8 cellular contexts compared by ENCODE assay signal in the genomic region with DNA sequence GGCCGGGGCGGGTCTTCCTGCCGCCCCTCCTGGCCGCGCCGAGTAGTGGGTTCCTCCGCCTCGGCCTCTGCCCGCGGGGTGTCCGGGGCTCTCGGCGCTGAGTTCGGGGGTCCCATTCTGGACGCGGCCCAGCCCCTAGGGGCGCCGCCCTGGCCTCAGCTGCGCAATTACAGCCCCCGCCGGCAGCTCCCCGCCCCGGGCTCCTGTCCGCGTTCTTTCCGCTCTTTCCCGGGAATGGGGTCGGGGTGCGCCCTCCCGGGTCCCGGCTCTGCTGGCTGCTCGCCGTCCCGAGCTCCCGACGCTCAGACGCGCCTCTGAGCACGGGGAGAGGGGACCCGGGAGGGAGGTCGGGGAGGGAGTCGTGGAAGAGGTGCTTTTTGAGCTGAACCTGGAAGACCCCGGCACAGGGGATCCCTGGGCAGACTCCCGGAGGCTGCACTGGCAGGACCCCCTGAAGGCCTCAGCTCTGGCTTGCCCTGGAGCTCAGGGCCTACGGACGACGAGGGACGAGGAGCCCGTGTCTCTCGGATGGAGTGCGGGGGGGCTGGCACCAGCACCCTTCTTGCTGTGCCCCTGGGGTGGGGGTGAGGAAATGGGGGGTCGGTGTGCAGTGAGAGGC. TPM values are rescaled to one million over a fixed set of nuclear protein-coding genes. Genes with fewer than 3 reads are reported as not detected.
DNase-seq lines count a peak whose midpoint lies in the region; ATAC-seq and TF ChIP-seq lines count a peak whose summit lies in the region.

No MANE protein-coding gene starts in this region.

- H3K27ac ChIP-seq in OCI-LY1 (ENCODE audit: low read depth, low read length, poor library complexity, severe bottlenecking) (no peak overlapping the region), esophagus squamous epithelium (peak overlapping the region; percentile 88 to 98 (median 94)), rectal smooth muscle tissue (ENCODE audit: low read depth, low read length) (peak overlapping the region; percentile 97)

- DNase-seq in activated CD4-positive, CD25-positive, alpha-beta regulatory T cell treated with anti-CD3 and anti-CD28 coated beads, Interleukin-2, amount 50 U/mL, for 72 hours, result peak; percentile 44
- DNase-seq in esophagus squamous epithelium (lab: John Stamatoyannopoulos, UW) (no peak), NK-92 (lab: John Stamatoyannopoulos, UW; ENCODE audit: unreplicated experiment) (no peak), cerebellum (ENCODE audit: low spot score) (no peak)

- peaks cover 29% of the 10 kb centered on the region for H3K36me3 ChIP-seq in OCI-LY1 (ENCODE audit: insufficient read depth, low read length)
- H3K36me3 ChIP-seq in esophagus squamous epithelium, result peaks cover 13 to 26% (median 19%) of the 10 kb centered on the region in 3 donors
- peaks cover 13% of the 10 kb centered on the region for H3K36me3 ChIP-seq in rectal smooth muscle tissue (ENCODE audit: control insufficient read depth, insufficient read depth, low read length)

- no peaks in the 10 kb centered on the region for H3F3A ChIP-seq in OCI-LY1 (ENCODE audit: insufficient read depth, low read length)

- no peaks in the 10 kb centered on the region for H3K9me3 ChIP-seq in OCI-LY1 (ENCODE audit: low read length)
- H3K9me3 ChIP-seq in esophagus squamous epithelium, result no peaks in the 10 kb centered on the region

- H3K27me3 ChIP-seq in OCI-LY1 (ENCODE audit: insufficient read depth, low read length), result 0 out of 2 replicates have a peak, but pooled peaks cover 4% of the 10 kb centered on the region
- H3K27me3 ChIP-seq in esophagus squamous epithelium, result peaks cover 0 to 13% (median 0%) of the 10 kb centered on the region in 4 donors
- H3K27me3 ChIP-seq in rectal smooth muscle tissue (ENCODE audit: control insufficient read depth, insufficient read depth, low read length), result no peaks in the 10 kb centered on the region

- H3K79me2 ChIP-seq in OCI-LY1 (ENCODE audit: insufficient read depth, low read length), result peaks cover 8% of the 10 kb centered on the region; the same call in 1 of the 2 replicates

- no peak for TF ChIP-seq CTCF in OCI-LY1 (IDR thresholded peaks at IDR 0.05; ENCODE audit: low read length)
- TF ChIP-seq CTCF in esophagus squamous epithelium (IDR thresholded peaks at IDR 0.05), result no peak

- intact Hi-C loops in esophagus squamous epithelium (cut with DNase I), result no loop called here

- no peak for TF ChIP-seq POLR2A in esophagus squamous epithelium (IDR thresholded peaks at IDR 0.05)

- WGBS in esophagus squamous epithelium, 2 donors, result 0% methylated on average over 6 of the region's 52 CpGs; no CpG with 5 or more reads in 1 of the 2 donors

- H3K4me1 ChIP-seq in OCI-LY1 (ENCODE audit: insufficient read depth, low read length, severe bottlenecking) (peaks cover 28% of the 10 kb centered on the region), esophagus squamous epithelium (peaks cover 45 to 92% (median 67%) of the 10 kb centered on the region in 3 donors), rectal smooth muscle tissue (ENCODE audit: control insufficient read depth, insufficient read depth, low read length) (peaks cover 21% of the 10 kb centered on the region)

- peak overlapping the region; percentile 70 for H3K4me2 ChIP-seq in OCI-LY1 (ENCODE audit: low read length)

- H3K4me3 ChIP-seq in OCI-LY1 (ENCODE audit: low read depth, low read length, poor library complexity, severe bottlenecking) (peak overlapping the region; percentile 99), esophagus squamous epithelium (peak overlapping the region; percentile 67 to 97 (median 87)), rectal smooth muscle tissue (ENCODE audit: low read length) (peak overlapping the region; percentile 79)

- no peaks in the 10 kb centered on the region for H4K20me1 ChIP-seq in OCI-LY1 (ENCODE audit: insufficient read depth, low read length)

- H3K9ac ChIP-seq in OCI-LY1 (ENCODE audit: low read length) (peak overlapping the region; percentile 98), rectal smooth muscle tissue (ENCODE audit: low read length) (peak overlapping the region; percentile 10)

- H2AFZ ChIP-seq in OCI-LY1 (ENCODE audit: low read length), result no peak overlapping the region

- ATAC-seq in activated CD4-positive, CD25-positive, alpha-beta regulatory T cell treated with anti-CD3 and anti-CD28 coated beads, Interleukin-2, amount 50 U/mL, for 24 hours, result no peak
- ATAC-seq in HG03439 (IDR thresholded peaks at IDR 0.05; ENCODE audit: unreplicated experiment), result no peak

- H3K9me2 ChIP-seq in OCI-LY1 (ENCODE audit: low read depth, low read length), result no peaks in the 10 kb centered on the region

RNA-seq across cellular contexts. Expression of a gene that starts 0.5 kb away (rescaled TPM):
- total RNA-seq in esophagus squamous epithelium (10 to 100 TPM in 3 of 4 donors, 1 to 10 TPM in 1; 6.8 to 59.7 (median 19.0) TPM), cerebellum (34.8 TPM)

RNA-seq across cellular contexts. Expression of a gene that starts 0.9 kb away (rescaled TPM):
- 10 to 100 TPM; 45.6 to 90.3 (median 64.7) TPM for total RNA-seq in esophagus squamous epithelium
- total RNA-seq in cerebellum, result 23.7 TPM

RNA-seq across cellular contexts. Expression of a gene that starts 10.4 kb away (rescaled TPM):
- total RNA-seq in esophagus squamous epithelium (100 to 1,000 TPM in 1 of 4 donors, 10 to 100 TPM in 3; 87.6 to 118 (median 94.0) TPM), cerebellum (36.7 TPM)

RNA-seq across cellular contexts. Expression of a gene that starts 15.5 kb away (rescaled TPM):
- total RNA-seq in esophagus squamous epithelium (1 to 10 TPM in 3 of 4 donors, under 1 TPM in 1; 0.48 to 5.7 (median 3.5) TPM), cerebellum (4.0 TPM)

RNA-seq across cellular contexts. Expression of a gene that starts 24.5 kb away (rescaled TPM):
- total RNA-seq in esophagus squamous epithelium (10 to 100 TPM; 14.2 to 42.7 (median 26.0) TPM), cerebellum (13.6 TPM)
